In the genomic region with DNA sequence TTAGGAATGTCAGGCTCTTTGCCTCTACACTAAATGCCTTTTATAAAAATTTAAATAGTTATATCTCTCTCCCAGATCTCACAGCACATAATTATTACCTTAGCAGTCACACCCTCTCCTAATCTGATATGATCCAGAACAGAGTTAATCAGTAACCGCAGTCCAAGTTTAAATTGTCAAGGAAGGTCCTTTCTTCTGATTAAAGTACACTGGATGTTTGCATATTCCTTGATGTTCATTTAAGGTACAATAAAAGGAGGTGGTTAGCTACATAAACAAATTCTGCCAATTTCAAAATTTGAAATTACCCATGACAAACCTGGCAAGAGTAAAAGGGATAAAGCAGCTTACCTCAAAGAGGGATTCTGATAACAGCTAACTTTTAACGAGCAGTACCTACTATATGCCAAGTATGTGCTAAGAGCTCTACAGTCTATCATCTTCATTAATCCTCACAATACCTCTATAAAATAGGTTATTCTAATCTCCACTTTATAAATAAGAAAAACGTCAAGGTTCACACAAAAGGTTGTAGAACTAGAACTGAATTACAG, we compare ENCODE assay signal across 17 cellular contexts. TPM values are rescaled to one million over a fixed set of nuclear protein-coding genes. Genes with fewer than 3 reads are reported as not detected.
DNase-seq lines count a peak whose midpoint lies in the region; ATAC-seq, FAIRE-seq and TF ChIP-seq lines count a peak whose summit lies in the region.
"Had no signal": no experiment of that assay in that cellular context is flagged by ENCODE, and none has a peak within 500 bp of the region (broad histone marks: within the 10 kb centered on the region; RNA-seq: fewer than 3 reads in every experiment).

No MANE protein-coding gene starts in this region.

- H3K27me3 ChIP-seq in PC-3 (ENCODE audit: low read length): no peaks in the 10 kb centered on the region
- H3K27me3 ChIP-seq in HepG2 (ENCODE audit: control insufficient read depth in 1 of 2, insufficient read depth in 2 of 2, low read length in 2 of 2): no peaks in the 10 kb centered on the region; a peak in 1 of 5 replicates
- H3K27me3 ChIP-seq in transverse colon: no peaks in the 10 kb centered on the region
- H3K27me3 ChIP-seq in esophagus squamous epithelium: no peaks in the 10 kb centered on the region
- H3K27me3 ChIP-seq: foreskin keratinocyte, left lung had no signal

- in situ Hi-C loops in HepG2 (cut with HindIII; ENCODE audit: extremely low pct_ligation_motif_present, low pct_unique_long_range_greater_than_20kb) (no loop called here), transverse colon (cut with MboI; ENCODE audit: low pct_ligation_motif_present in 1 of 4, low pct_unique_long_range_greater_than_20kb in 1 of 4, low sequenced_read_pairs in 3 of 4) (no loop called here)

- no peak overlapping the region for H3K27ac ChIP-seq in PC-3 (ENCODE audit: low read length)
- H3K27ac ChIP-seq in HepG2 (ENCODE audit: extremely low read length, insufficient read depth, low read length): peak overlapping the region; percentile 39
- peak overlapping the region; percentile 91 to 99 (median 98) for H3K27ac ChIP-seq in transverse colon
- H3K27ac ChIP-seq in esophagus squamous epithelium: no peak overlapping the region
- H3K27ac ChIP-seq: foreskin keratinocyte, left lung, prostate gland, thoracic aorta had no signal

- H3K4me3 ChIP-seq in PC-3 (ENCODE audit: low read length) (no peak overlapping the region), HepG2 (replicated peaks in 1 of 3; ENCODE audit: insufficient read depth in 1 of 3, low read depth in 2 of 3, low read length in 3 of 3) (peak overlapping the region; percentile 2 to 79 (median 77); a peak in 3 of 6 replicates), transverse colon (peak overlapping the region in 1 of 4 donors; percentile 67), esophagus squamous epithelium (no peak overlapping the region)
- H3K4me3 ChIP-seq: left lung, prostate gland, thoracic aorta had no signal

- H3K4me2 ChIP-seq in PC-3 (ENCODE audit: low read length): peak overlapping the region; percentile 94; the same call in 1 of the 2 replicates
- peak overlapping the region; percentile 97 for H3K4me2 ChIP-seq in HepG2 (ENCODE audit: low read depth, low read length)

- H4K20me1 ChIP-seq in PC-3 (ENCODE audit: low read length): peaks cover 9% of the 10 kb centered on the region; the same call in 1 of the 2 replicates
- H4K20me1 ChIP-seq in HepG2 (ENCODE audit: insufficient read depth, low read length): no peaks in the 10 kb centered on the region; the same call in 1 of the 2 replicates

- POLR2A ChIA-PET in PC-3 (lab: Charles Lee; ENCODE audit: unreplicated experiment): no interaction called here
- POLR2A ChIA-PET in HepG2 (lab: Yijun Ruan, JAX): no interaction called here

- H3K36me3 ChIP-seq in PC-3 (ENCODE audit: low read depth, low read length) (no peaks in the 10 kb centered on the region), HepG2 (replicated peaks in 1 of 2; ENCODE audit: control insufficient read depth in 1 of 2, insufficient read depth in 2 of 2, low read length in 2 of 2) (no peaks in the 10 kb centered on the region), transverse colon (no peaks in the 10 kb centered on the region), esophagus squamous epithelium (no peaks in the 10 kb centered on the region)
- H3K36me3 ChIP-seq: left lung, prostate gland, thoracic aorta had no signal

- no peaks in the 10 kb centered on the region for H3K9me2 ChIP-seq in PC-3 (replicated peaks; ENCODE audit: low read length)

- peaks cover 12% of the 10 kb centered on the region for H3K4me1 Mint-ChIP-seq in stimulated activated effector memory CD8-positive, alpha-beta T cell treated with anti-CD3 and anti-CD28 coated beads, Interleukin-12 subunit alpha, Interleukin-12 subunit beta, amount 100 ng/mL, for 72 hours

- no peak overlapping the region for H3K27ac Mint-ChIP-seq in stimulated activated effector memory CD8-positive, alpha-beta T cell treated with anti-CD3 and anti-CD28 coated beads, Interleukin-12 subunit alpha, Interleukin-12 subunit beta, amount 100 ng/mL, for 72 hours
- H3K27ac Mint-ChIP-seq: activated naive CD8-positive, alpha-beta T cell; activated T-helper 1 cell treated with anti-CD3 and anti-CD28 coated beads, Interleukin-12 subunit alpha, Interleukin-12 subunit beta, Interleukin-2, Interleukin-4 antibody, amounts not matched to agents 30 ng/mL and 10 ng/mL and 1 ng/mL, durations not matched to agents 14 hours and 24 hours and 36 hours had no signal

- TF ChIP-seq EP300 in HepG2 (IDR thresholded peaks at IDR 0.05; ENCODE audit: low read depth in 2 of 2, low read length in 2 of 2) (no peak), HepG2 (CRISPR knock-in tag; IDR thresholded peaks at IDR 0.05; ENCODE audit: borderline replicate concordance) (no peak), transverse colon (IDR thresholded peaks at IDR 0.05; ENCODE audit: low read depth) (no peak)

- H3K9ac ChIP-seq in PC-3 (ENCODE audit: low read length) (no peak overlapping the region), HepG2 (ENCODE audit: insufficient read depth, low read depth, low read length) (no peak overlapping the region)

- TF ChIP-seq POLR2A in HepG2 (IDR thresholded peaks at IDR 0.05; ENCODE audit: insufficient read depth in 1 of 2, low read depth in 2 of 2, low read length in 2 of 2) (no peak), transverse colon (IDR thresholded peaks at IDR 0.05) (no peak), esophagus squamous epithelium (IDR thresholded peaks at IDR 0.05) (no peak)

- CTCF ChIA-PET in PC-3 (lab: Charles Lee): no interaction called here
- CTCF ChIA-PET in HepG2 (lab: Yijun Ruan, JAX; ENCODE audit: low intra/inter-chr PET ratio, low total read pairs): no interaction called here

- H3K9me3 ChIP-seq in PC-3 (ENCODE audit: low read length): no peaks in the 10 kb centered on the region
- no peaks in the 10 kb centered on the region for H3K9me3 ChIP-seq in HepG2 (ENCODE audit: low read length)
- no peaks in the 10 kb centered on the region for H3K9me3 ChIP-seq in transverse colon
- no peaks in the 10 kb centered on the region for H3K9me3 ChIP-seq in esophagus squamous epithelium
- H3K9me3 ChIP-seq: left lung, prostate gland, thoracic aorta had no signal

- H3K79me2 ChIP-seq in PC-3 (ENCODE audit: low read length) (peaks cover 80% of the 10 kb centered on the region), HepG2 (ENCODE audit: insufficient read depth, low read length) (peaks cover 84% of the 10 kb centered on the region)

- ATAC-seq in PC-3: no peak
- no peak for ATAC-seq in HepG2
- no peak for ATAC-seq in stimulated activated effector memory CD8-positive, alpha-beta T cell treated with anti-CD3 and anti-CD28 coated beads, Interleukin-12 subunit alpha, Interleukin-12 subunit beta, amount 100 ng/mL, for 72 hours
- ATAC-seq in GM18868 (IDR thresholded peaks at IDR 0.05; ENCODE audit: unreplicated experiment): no peak
- ATAC-seq: foreskin keratinocyte, left lung had no signal

- no peak overlapping the region for H3K4me3 Mint-ChIP-seq in stimulated activated effector memory CD8-positive, alpha-beta T cell treated with anti-CD3 and anti-CD28 coated beads, Interleukin-12 subunit alpha, Interleukin-12 subunit beta, amount 100 ng/mL, for 72 hours
- H3K4me3 Mint-ChIP-seq: activated naive CD8-positive, alpha-beta T cell; activated T-helper 1 cell treated with anti-CD3 and anti-CD28 coated beads, Interleukin-12 subunit alpha, Interleukin-12 subunit beta, Interleukin-2, Interleukin-4 antibody, amounts not matched to agents 30 ng/mL and 10 ng/mL and 1 ng/mL, durations not matched to agents 14 hours and 24 hours and 36 hours had no signal

- no TSS peak for BruUV-seq in PC-3 (replicated peaks; lab: Mats Ljungman, UMichigan)
- no TSS peak for BruUV-seq in HepG2 (replicated peaks; lab: Mats Ljungman, UMichigan)

- peak; percentile 19 for DNase-seq in NCI-H82 (lab: John Stamatoyannopoulos, UW)
- no peak for DNase-seq in NCI-H82 treated with DMSO at 0.1 percent for 48 hours (lab: John Stamatoyannopoulos, UW; ENCODE audit: unreplicated experiment)
- no peak for DNase-seq in PC-3
- DNase-seq in HepG2 (ENCODE audit: low spot score): peak; percentile 17
- DNase-seq in transverse colon: no peak
- no peak for DNase-seq in esophagus squamous epithelium (lab: John Stamatoyannopoulos, UW)
- DNase-seq in stimulated activated effector memory CD8-positive, alpha-beta T cell treated with anti-CD3 and anti-CD28 coated beads, Interleukin-12 subunit alpha, Interleukin-12 subunit beta, amount 100 ng/mL, for 72 hours (ENCODE audit: low spot score in 2 of 2): no peak
- DNase-seq: activated CD8-positive, alpha-beta memory T cell treated with anti-CD3 and anti-CD28 coated beads for 24 hours; cortex of kidney; foreskin keratinocyte; left lung; MM.1S had no signal

- no peaks in the 10 kb centered on the region for H3K9me3 Mint-ChIP-seq in stimulated activated effector memory CD8-positive, alpha-beta T cell treated with anti-CD3 and anti-CD28 coated beads, Interleukin-12 subunit alpha, Interleukin-12 subunit beta, amount 100 ng/mL, for 72 hours
- H3K9me3 Mint-ChIP-seq: activated T-helper 1 cell treated with anti-CD3 and anti-CD28 coated beads, Interleukin-12 subunit alpha, Interleukin-12 subunit beta, Interleukin-2, Interleukin-4 antibody, amounts not matched to agents 30 ng/mL and 10 ng/mL and 1 ng/mL, durations not matched to agents 14 hours and 24 hours and 36 hours had no signal

- no peak for TF ChIP-seq RAD21 in HepG2 (CRISPR knock-in tag; IDR thresholded peaks at IDR 0.05)

- H3K36me3 Mint-ChIP-seq in stimulated activated effector memory CD8-positive, alpha-beta T cell treated with anti-CD3 and anti-CD28 coated beads, Interleukin-12 subunit alpha, Interleukin-12 subunit beta, amount 100 ng/mL, for 72 hours: no peaks in the 10 kb centered on the region
- H3K36me3 Mint-ChIP-seq: activated naive CD8-positive, alpha-beta T cell had no signal

- FAIRE-seq in HepG2 (lab: Jason Lieb, UNC): peak; percentile 23

- H3F3A ChIP-seq in PC-3 (ENCODE audit: low read length, unreplicated experiment): no peaks in the 10 kb centered on the region

- TF ChIP-seq CTCF in PC-3 (conservative IDR thresholded peaks at IDR 0.05; ENCODE audit: low read depth, low read length) (no peak), HepG2 (CRISPR knock-in tag; IDR thresholded peaks at IDR 0.05) (no peak), transverse colon (IDR thresholded peaks at IDR 0.05) (no peak), esophagus squamous epithelium (IDR thresholded peaks at IDR 0.05) (no peak)

- intact Hi-C loops in PC-3 (cut with micrococcal nuclease): loop anchor here (10.0 kb wide), 1 partner anchor 357 kb away; a partner anchor contains a TSS
- intact Hi-C loops in HepG2 (cut with micrococcal nuclease; ENCODE audit: unreplicated experiment): loop anchor here (10.0 kb wide), 1 partner anchor 357 kb away; a partner anchor contains a TSS
- intact Hi-C loops in transverse colon (cut with DNase I; ENCODE audit: low total_unique reads): loop anchor here (10.0 kb wide), 1 partner anchor 73 kb away; no protein-coding TSS in a partner anchor
- intact Hi-C loops in esophagus squamous epithelium (cut with DNase I): no loop called here

- no peak overlapping the region for H2AFZ ChIP-seq in PC-3 (ENCODE audit: low read length)
- no peak overlapping the region for H2AFZ ChIP-seq in HepG2 (ENCODE audit: low read length)

- WGBS in HepG2 (ENCODE audit: low lambda C conversion rate): 0% methylated on average over 3 of the region's 3 CpGs
- WGBS in transverse colon (ENCODE audit: low coverage in 1 of 2), 2 donors: 57 to 73% methylated on average over 3 of the region's 3 CpGs
- 30 to 63% methylated on average over 3 of the region's 3 CpGs for WGBS in esophagus squamous epithelium, 2 donors

- peaks cover 24% of the 10 kb centered on the region for H3K4me1 ChIP-seq in PC-3 (ENCODE audit: insufficient read depth, low read length)
- H3K4me1 ChIP-seq in HepG2 (ENCODE audit: insufficient read depth, low read length): peaks cover 71% of the 10 kb centered on the region
- peaks cover 7 to 83% (median 58%) of the 10 kb centered on the region in 4 donors for H3K4me1 ChIP-seq in transverse colon
- peaks cover under 1 to 46% (median 20%) of the 10 kb centered on the region in 3 donors for H3K4me1 ChIP-seq in esophagus squamous epithelium
- H3K4me1 ChIP-seq: prostate gland had no signal

RNA-seq across cellular contexts. Expression of a gene that starts 4.3 kb away (rescaled TPM):
- 25.3 and 28.5 TPM in 2 replicates for total RNA-seq in PC-3 (2014; rRNA removed)
- 31.5 and 47.7 TPM in 2 replicates for total RNA-seq in HepG2 (2016; rRNA removed; fragmentation: Illumina TruSeq; extraction: Trizol)
- total RNA-seq in HepG2 (2016; cell fraction: cytosol; rRNA removed; fragmentation: Illumina TruSeq; extraction: Trizol; ENCODE audit: low read depth): 7.7 and 9.3 TPM in 2 replicates
- total RNA-seq in HepG2 (2016; cell fraction: insoluble cytoplasmic fraction; rRNA removed; fragmentation: Illumina TruSeq; extraction: Trizol): 33.4 and 49.5 TPM in 2 replicates
- 11.5 and 12.4 TPM in 2 replicates for total RNA-seq in HepG2 (2016; cell fraction: membrane; rRNA removed; fragmentation: Illumina TruSeq; extraction: Trizol)
- total RNA-seq in HepG2 (2016; cell fraction: nucleus; rRNA removed; fragmentation: Illumina TruSeq; extraction: Trizol): 45.0 and 48.7 TPM in 2 replicates
- 10.8 and 10.9 TPM in 2 replicates for polyA plus RNA-seq in HepG2 (2011; rRNA removed)
- polyA plus RNA-seq in HepG2 (2011; cell fraction: cytosol; rRNA removed): 13.3 and 13.6 TPM in 2 replicates
- polyA plus RNA-seq in HepG2 (2011; cell fraction: nucleus; rRNA removed): 12.0 and 12.4 TPM in 2 replicates
- polyA plus RNA-seq in HepG2 (2012): 26.9 and 28.2 TPM in 2 replicates
- 1.1 and 1.4 TPM in 2 replicates for polyA plus RNA-seq in HepG2 (2016; cell fraction: cytosol; fragmentation: Illumina TruSeq; extraction: Trizol; ENCODE audit: low read depth)
- 26.8 and 32.2 TPM in 2 replicates for polyA plus RNA-seq in HepG2 (2016; cell fraction: insoluble cytoplasmic fraction; fragmentation: Illumina TruSeq; extraction: Trizol; ENCODE audit: low read depth)
- polyA plus RNA-seq in HepG2 (2016; cell fraction: membrane; fragmentation: Illumina TruSeq; extraction: Trizol; ENCODE audit: low read depth): 3.4 and 3.7 TPM in 2 replicates
- 44.3 and 45.5 TPM in 2 replicates for polyA plus RNA-seq in HepG2 (2016; cell fraction: nucleus; fragmentation: Illumina TruSeq; extraction: Trizol; ENCODE audit: insufficient read depth, low read depth)
- 15.3 and 32.9 TPM in 2 replicates for polyA minus RNA-seq in HepG2 (2011; rRNA and poly(A)+ RNA removed; ENCODE audit: low replicate concordance)
- polyA minus RNA-seq in HepG2 (2011; cell fraction: cytosol; rRNA and poly(A)+ RNA removed): 24.1 and 25.6 TPM in 2 replicates
- 36.9 and 37.2 TPM in 2 replicates for polyA minus RNA-seq in HepG2 (2011; cell fraction: nucleus; rRNA and poly(A)+ RNA removed)
- 100 to 1,000 TPM in 2 of 4 donors, 10 to 100 TPM in 2; 87.2 to 120 (median 101) TPM for total RNA-seq in transverse colon
- total RNA-seq in esophagus squamous epithelium: 10 to 100 TPM in 3 of 4 donors, 1 to 10 TPM in 1; 9.1 to 29.6 (median 13.8) TPM

Comparison
In these comparisons a context has a peak if more than half of its experiments do, and no peak if none do; other contexts are left out.
1. DNase-seq: peak in NCI-H82 (single experiment) and HepG2 (single experiment); none in NCI-H82 treated with DMSO at 0.1 percent for 48 hours (single experiment), PC-3 (single experiment), transverse colon (single experiment), esophagus squamous epithelium (single experiment) and stimulated activated effector memory CD8-positive, alpha-beta T cell treated with anti-CD3 and anti-CD28 coated beads, Interleukin-12 subunit alpha, Interleukin-12 subunit beta, amount 100 ng/mL, for 72 hours (0 of 2).
2. H3K27ac ChIP-seq: peak in HepG2 (single experiment) and transverse colon (4 of 4); none in PC-3 (single experiment) and esophagus squamous epithelium (0 of 4).
3. H3K4me3 ChIP-seq: peak in HepG2 (3 of 3); none in PC-3 (single experiment) and esophagus squamous epithelium (0 of 4).